In the genomic region with DNA sequence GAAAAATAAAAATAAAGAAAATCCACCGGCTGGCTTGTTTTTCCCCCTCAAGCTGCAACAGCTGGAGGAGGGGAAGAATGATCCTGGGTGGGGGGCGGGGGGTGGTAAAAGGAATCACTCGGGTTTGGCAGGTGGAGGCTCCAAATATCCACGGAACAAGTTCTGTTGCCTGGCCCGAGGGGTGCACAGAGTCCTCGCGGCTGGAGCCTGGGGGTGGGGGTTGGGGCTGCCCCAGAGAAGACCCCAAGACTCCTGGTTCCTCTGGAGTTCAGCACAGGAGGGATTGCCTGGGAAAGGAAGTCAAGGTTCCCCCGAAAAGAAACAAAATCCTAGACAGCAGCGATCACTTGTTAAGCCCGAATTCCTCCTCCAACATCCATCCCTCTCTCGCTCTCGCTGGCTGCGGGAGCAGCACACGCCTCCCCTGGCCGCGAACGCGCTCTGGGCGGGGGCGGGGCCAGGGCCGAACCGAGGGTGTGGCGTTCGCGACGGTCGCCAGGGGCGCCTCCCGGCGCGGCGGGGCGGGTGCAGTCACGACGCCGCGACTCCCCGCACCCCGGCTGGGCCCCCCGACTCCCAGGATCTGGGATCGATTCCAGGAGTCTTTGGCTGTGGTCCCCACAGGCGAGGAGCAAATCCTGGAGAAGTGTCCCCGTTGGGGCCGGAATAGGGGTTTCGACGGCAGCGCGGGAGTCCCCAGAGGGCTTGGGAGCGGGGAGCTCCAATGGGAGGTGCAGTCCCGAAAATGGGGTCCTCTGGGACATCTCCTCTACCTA, we compare ENCODE assay signal across 11 cellular contexts. TPM values are rescaled to one million over a fixed set of nuclear protein-coding genes. Genes with fewer than 3 reads are reported as not detected.
A peak's percentile ranks its signal among the peaks of the same experiment; 100 is the strongest.
DNase-seq lines count a peak whose midpoint lies in the region; ATAC-seq and TF ChIP-seq lines count a peak whose summit lies in the region.
"Had no signal": no experiment of that assay in that cellular context is flagged by ENCODE, and none has a peak within 500 bp of the region (broad histone marks: within the 10 kb centered on the region; RNA-seq: fewer than 3 reads in every experiment).

A gene (minus strand): TSS at position 443 of the 776 bp plus-strand sequence. CDS start 4,352 bp downstream, outside the sequence.

- H3K36me3 ChIP-seq in adrenal gland (replicated peaks in 1 of 2), result no peaks in the 10 kb centered on the region

- DNase-seq in M059J (ENCODE audit: low read depth), result peak; percentile 0
- peak in 6 of 7 donors; percentile 44 to 71 (median 52) for DNase-seq in adrenal gland
- peak; percentile 79 for DNase-seq in iPS-NIHi7 (ENCODE audit: extremely low spot score)
- DNase-seq in stromal cell of bone marrow (ENCODE audit: low read depth), result peak; percentile 0
- no peak for DNase-seq in NCI-H1694 treated with DMSO at 0.1 percent for 48 hours (lab: John Stamatoyannopoulos, UW)
- DNase-seq in CD4-positive, alpha-beta T cell, result no peak
- DNase-seq: activated CD4-positive, alpha-beta T cell treated with anti-CD3 and anti-CD28 coated beads, Interleukin-2, amount 50 U/mL, for 48 hours; Karpas-422 had no signal

- H3K4me3 Mint-ChIP-seq in CD4-positive, alpha-beta T cell, result no peak within 1 kb of the TSS

- H3K36me3 Mint-ChIP-seq in CD4-positive, alpha-beta T cell (ENCODE audit: low read depth), result no peaks in the 10 kb centered on the region

- TF ChIP-seq CTCF in adrenal gland (IDR thresholded peaks at IDR 0.05), result peak in 3 of 6 experiments; percentile 51 to 56 (median 53)
- no peak for TF ChIP-seq CTCF in CD4-positive, alpha-beta T cell (IDR thresholded peaks at IDR 0.05)

- WGBS in adrenal gland, 4 donors, result 0 to 5% (median 2%) methylated on average over 8 to 50 of the region's 50 CpGs

- H3K4me1 ChIP-seq in adrenal gland (replicated peaks in 1 of 2), result no peaks in the 10 kb centered on the region

- no peaks in the 10 kb centered on the region for H3K27me3 ChIP-seq in adrenal gland
- H3K27me3 ChIP-seq in CD4-positive, alpha-beta T cell (ENCODE audit: control insufficient read depth, insufficient read depth, low read length), result peaks cover 47% of the 10 kb centered on the region

- no peak within 1 kb of the TSS for H3K27ac Mint-ChIP-seq in CD4-positive, alpha-beta T cell

- peak in 1 of 2 donors; percentile 33 for TF ChIP-seq POLR2A in adrenal gland (IDR thresholded peaks at IDR 0.05)

- H3K27me3 Mint-ChIP-seq in CD4-positive, alpha-beta T cell, result peaks cover 37% of the 10 kb centered on the region

- peak within 1 kb of the TSS in 2 of 4 donors; percentile 37 to 65 for H3K4me3 ChIP-seq in adrenal gland

- no peaks in the 10 kb centered on the region for H3K4me1 Mint-ChIP-seq in CD4-positive, alpha-beta T cell (ENCODE audit: low read depth)

- no peak within 1 kb of the TSS for H3K27ac ChIP-seq in adrenal gland
- no peak within 1 kb of the TSS for H3K27ac ChIP-seq in CD4-positive, alpha-beta T cell (ENCODE audit: low read depth, low read length)

- H3K9me3 Mint-ChIP-seq in CD4-positive, alpha-beta T cell, result no peaks in the 10 kb centered on the region

- POLR2A ChIA-PET in CD4-positive, alpha-beta T cell (lab: Charles Lee), result no interaction called here

- CTCF ChIA-PET in CD4-positive, alpha-beta T cell (lab: Charles Lee), result no interaction called here

- ATAC-seq in CD4-positive, alpha-beta T cell (ENCODE audit: poor library complexity), result no peak
- ATAC-seq in GM18873 (IDR thresholded peaks at IDR 0.05; ENCODE audit: low FRiP score, unreplicated experiment), result no peak
- ATAC-seq in HG02870 (IDR thresholded peaks at IDR 0.05; ENCODE audit: unreplicated experiment), result no peak

- intact Hi-C loops in adrenal gland (cut with DNase I), result no loop called here
- intact Hi-C loops in CD4-positive, alpha-beta T cell (cut with DNase I, micrococcal nuclease), result no loop called here

- no peaks in the 10 kb centered on the region for H3K9me3 ChIP-seq in adrenal gland (replicated peaks in 1 of 3)
- no peaks in the 10 kb centered on the region for H3K9me3 ChIP-seq in CD4-positive, alpha-beta T cell (ENCODE audit: control insufficient read depth, low read length)

RNA-seq across cellular contexts. Expression of the gene that starts here (rescaled TPM):
- total RNA-seq in M059J (2014; rRNA removed; shearing (Covaris generic)), result not detected in 2 replicates
- 10 to 100 TPM in 7 of 8 donors, 1 to 10 TPM in 1; 3.2 to 45.7 (median 19.3) TPM for total RNA-seq in adrenal gland
- 1 to 10 TPM; 2.8 to 6.5 (median 3.5) TPM for polyA plus RNA-seq in adrenal gland
- not detected for total RNA-seq in CD4-positive, alpha-beta T cell
- total RNA-seq: epithelial cell of proximal tubule had no signal

Comparison
In these comparisons a context has a peak if more than half of its experiments do, and no peak if none do; other contexts are left out.
1. Peak in DNase-seq in M059J; RNA of the gene not detected or under 1 TPM.
2. DNase-seq: peak in adrenal gland (6 of 7), iPS-NIHi7 (single experiment) and stromal cell of bone marrow (single experiment); none in NCI-H1694 treated with DMSO at 0.1 percent for 48 hours (single experiment) and CD4-positive, alpha-beta T cell (0 of 10).